Comparison of ENCODE assay signal across 12 cellular contexts in genomic region chr3:25433868-25434267, GRCh38. TPM values are rescaled to one million over a fixed set of nuclear protein-coding genes. Genes with fewer than 3 reads are reported as not detected.
DNase-seq lines count a peak whose midpoint lies in the region; ATAC-seq, FAIRE-seq and TF ChIP-seq lines count a peak whose summit lies in the region.
"Had no signal": no experiment of that assay in that cellular context is flagged by ENCODE, and none has a peak within 500 bp of the region (broad histone marks: within the 10 kb centered on the region; RNA-seq: fewer than 3 reads in every experiment).

No MANE protein-coding gene starts in this region.

- peak; percentile 91 for FAIRE-seq in H54 (lab: Jason Lieb, UNC)

- no peaks in the 10 kb centered on the region for H3K9me3 Mint-ChIP-seq in CD4-positive, alpha-beta T cell

- POLR2A ChIA-PET in CD4-positive, alpha-beta T cell (lab: Charles Lee) = no interaction called here

- 5% methylated on average over 5 of the region's 5 CpGs for WGBS in right cardiac atrium

- peaks cover 3% of the 10 kb centered on the region for H3K4me1 ChIP-seq in right cardiac atrium (ENCODE audit: control insufficient read depth, insufficient read depth, low read length)

- H3K4me3 Mint-ChIP-seq in CD4-positive, alpha-beta T cell = no peak overlapping the region

- peak overlapping the region; percentile 72 for H3K27ac ChIP-seq in right cardiac atrium (ENCODE audit: low read length)
- H3K27ac ChIP-seq in CD4-positive, alpha-beta T cell (ENCODE audit: low read depth, low read length) = no peak overlapping the region

- no peak for TF ChIP-seq POLR2A in H54 (IDR thresholded peaks at IDR 0.05; ENCODE audit: low read depth, low read length)

- ATAC-seq in right cardiac atrium = peak; percentile 77 to 96
- no peak for ATAC-seq in HG02763 (IDR thresholded peaks at IDR 0.05; ENCODE audit: unreplicated experiment)
- no peak for ATAC-seq in CD4-positive, alpha-beta T cell (ENCODE audit: poor library complexity)
- ATAC-seq in HG03135 (IDR thresholded peaks at IDR 0.05; ENCODE audit: unreplicated experiment) = no peak

- H3K27me3 Mint-ChIP-seq in CD4-positive, alpha-beta T cell = peaks cover 32% of the 10 kb centered on the region

- no peaks in the 10 kb centered on the region for H3K4me1 Mint-ChIP-seq in CD4-positive, alpha-beta T cell (ENCODE audit: low read depth)

- intact Hi-C loops in right cardiac atrium (cut with DNase I) = loop anchor here in 1 of 4 donors (5.0 kb wide), 1 partner anchor 158 kb away; no protein-coding TSS in a partner anchor
- intact Hi-C loops in CD4-positive, alpha-beta T cell (cut with DNase I, micrococcal nuclease) = no loop called here

- H3K36me3 ChIP-seq in MG63 = no peaks in the 10 kb centered on the region

- no peaks in the 10 kb centered on the region for H3K9me3 ChIP-seq in right cardiac atrium (ENCODE audit: control insufficient read depth, low read length)
- no peaks in the 10 kb centered on the region for H3K9me3 ChIP-seq in MG63
- H3K9me3 ChIP-seq in CD4-positive, alpha-beta T cell (ENCODE audit: control insufficient read depth, low read length) = no peaks in the 10 kb centered on the region

- H3K27ac Mint-ChIP-seq in CD4-positive, alpha-beta T cell = no peak overlapping the region

- no peak overlapping the region for H3K4me3 ChIP-seq in astrocyte of the spinal cord (ENCODE audit: low read depth, low read length)
- peak overlapping the region; percentile 22 for H3K4me3 ChIP-seq in right cardiac atrium (ENCODE audit: low read length)
- H3K4me3 ChIP-seq in retinal pigment epithelial cell (ENCODE audit: low read length) = peak overlapping the region; percentile 21
- no peak overlapping the region for H3K4me3 ChIP-seq in MG63

- CTCF ChIA-PET in CD4-positive, alpha-beta T cell (lab: Charles Lee) = interaction anchor here (1.1 kb wide), 1 partner anchor 9 kb away, joined by 3 read pairs; no protein-coding TSS in a partner anchor

- in situ Hi-C loops in astrocyte of the spinal cord (cut with HindIII; ENCODE audit: low sequenced_read_pairs) = no loop called here

- no peaks in the 10 kb centered on the region for H3K27me3 ChIP-seq in right cardiac atrium (ENCODE audit: control insufficient read depth, insufficient read depth)
- H3K27me3 ChIP-seq in MG63 = no peaks in the 10 kb centered on the region
- peaks cover 19% of the 10 kb centered on the region for H3K27me3 ChIP-seq in CD4-positive, alpha-beta T cell (ENCODE audit: control insufficient read depth, insufficient read depth, low read length)

- H3K36me3 Mint-ChIP-seq in CD4-positive, alpha-beta T cell (ENCODE audit: low read depth) = no peaks in the 10 kb centered on the region

- TF ChIP-seq CTCF in astrocyte of the spinal cord (IDR thresholded peaks at IDR 0.05; ENCODE audit: low read depth, low read length) (no peak), retinal pigment epithelial cell (conservative IDR thresholded peaks at IDR 0.05; ENCODE audit: low read depth, low read length) (no peak)
- no peak for TF ChIP-seq CTCF in CD4-positive, alpha-beta T cell (IDR thresholded peaks at IDR 0.05)

- DNase-seq in H54 (ENCODE audit: insufficient read length, low spot score) = no peak
- peak; percentile 33 for DNase-seq in astrocyte of the spinal cord (ENCODE audit: low read depth, low spot score)
- peak; percentile 60 to 77 (median 70) for DNase-seq in right cardiac atrium
- DNase-seq in retinal pigment epithelial cell (ENCODE audit: low read depth) = peak; percentile 56
- DNase-seq in MG63 = no peak
- DNase-seq in CD4-positive, alpha-beta T cell = no peak
- DNase-seq: activated CD4-positive, alpha-beta T cell treated with anti-CD3 and anti-CD28 coated beads, Interleukin-2, amount 50 U/mL, for 4 hours; activated effector memory CD4-positive, alpha-beta T cell treated with anti-CD3 and anti-CD28 coated beads, Interleukin-2, amount 50 U/mL, for 16 hours; KBM-7; NCI-H1930 had no signal

RNA-seq across cellular contexts. Expression of gene RARB, which starts 5.8 kb away (rescaled TPM):
- total RNA-seq in right cardiac atrium = 10 to 100 TPM; 17.0 to 26.4 (median 24.7) TPM
- 9.5 TPM for polyA plus RNA-seq in right cardiac atrium
- total RNA-seq in MG63 (2014; rRNA removed; shearing (Covaris generic); ENCODE audit: low replicate concordance) = 1.5 and 2.4 TPM in 2 replicates
- not detected for total RNA-seq in CD4-positive, alpha-beta T cell

Comparison
In these comparisons a context has a peak if more than half of its experiments do, and no peak if none do; other contexts are left out.
1. DNase-seq: peak in astrocyte of the spinal cord (single experiment), right cardiac atrium (3 of 3) and retinal pigment epithelial cell (single experiment); none in H54 (single experiment), MG63 (single experiment) and CD4-positive, alpha-beta T cell (0 of 10).
2. H3K4me3 ChIP-seq: peak in right cardiac atrium (single experiment) and retinal pigment epithelial cell (single experiment); none in astrocyte of the spinal cord (single experiment) and MG63 (single experiment).
3. ATAC-seq: peak in right cardiac atrium (2 of 2); none in HG02763 (single experiment), CD4-positive, alpha-beta T cell (single experiment) and HG03135 (single experiment).